31 cellular contexts compared by ENCODE assay signal in genomic region chr6:143157146-143157545, GRCh38.
DNase-seq lines count a peak whose midpoint lies in the region; ATAC-seq and TF ChIP-seq lines count a peak whose summit lies in the region.
"Had no signal": no experiment of that assay in that cellular context is flagged by ENCODE, and none has a peak within 500 bp of the region (broad histone marks: within the 10 kb centered on the region; RNA-seq: fewer than 3 reads in every experiment).

No MANE protein-coding gene starts in this region.

- POLR2A ChIA-PET in PC-3 (lab: Charles Lee; ENCODE audit: unreplicated experiment): no interaction called here

- TF ChIP-seq CTCF in PC-3 (conservative IDR thresholded peaks at IDR 0.05; ENCODE audit: low read depth, low read length) (no peak), chondrocyte (IDR thresholded peaks at IDR 0.05) (no peak)

- H3K27me3 Mint-ChIP-seq in chondrocyte (ENCODE audit: low read depth): no peaks in the 10 kb centered on the region
- H3K27me3 Mint-ChIP-seq: activated naive CD8-positive, alpha-beta T cell treated with anti-CD3 and anti-CD28 coated beads, Interleukin-2, amount 10 ng/mL, durations not matched to agents 7 days and 5 days had no signal

- no peak overlapping the region for H3K4me3 Mint-ChIP-seq in chondrocyte (ENCODE audit: unreplicated experiment)
- H3K4me3 Mint-ChIP-seq: activated CD8-positive, alpha-beta T cell treated with anti-CD3 and anti-CD28 coated beads, Interleukin-2, amount 10 ng/mL, durations not matched to agents 7 days and 5 days; activated naive CD8-positive, alpha-beta T cell treated with anti-CD3 and anti-CD28 coated beads, Interleukin-2, amount 10 ng/mL, durations not matched to agents 7 days and 5 days; neural progenitor cell; stimulated activated effector memory CD8-positive, alpha-beta T cell treated with anti-CD3 and anti-CD28 coated beads, Interleukin-12 subunit alpha, Interleukin-12 subunit beta, amount 100 ng/mL, for 72 hours had no signal

- H3K4ac ChIP-seq in mesenchymal stem cell (ENCODE audit: low read depth in 1 of 2, low read length in 2 of 2): no peak overlapping the region

- H3K9ac ChIP-seq in PC-3 (ENCODE audit: low read length): no peak overlapping the region
- peak overlapping the region; percentile 64 for H3K9ac ChIP-seq in mesenchymal stem cell (ENCODE audit: low read length)
- H3K9ac ChIP-seq: neural progenitor cell had no signal

- no peak overlapping the region for H3K14ac ChIP-seq in mesenchymal stem cell (ENCODE audit: low read length in 2 of 2)

- intact Hi-C loops in PC-3 (cut with micrococcal nuclease): no loop called here

- H3K4me1 ChIP-seq in PC-3 (ENCODE audit: insufficient read depth, low read length): no peaks in the 10 kb centered on the region
- H3K4me1 ChIP-seq in mesenchymal stem cell (ENCODE audit: control insufficient read depth, insufficient read depth, low read depth, low read length): no peaks in the 10 kb centered on the region
- H3K4me1 ChIP-seq: HAP-1, neural progenitor cell, SJSA1 had no signal

- WGBS in mesenchymal stem cell: 75% methylated on average over 2 of the region's 2 CpGs

- H3K27ac Mint-ChIP-seq in chondrocyte (ENCODE audit: unreplicated experiment): peak overlapping the region; percentile 13
- H3K27ac Mint-ChIP-seq: activated CD8-positive, alpha-beta T cell treated with anti-CD3 and anti-CD28 coated beads, Interleukin-2, amount 10 ng/mL, durations not matched to agents 7 days and 5 days; activated naive CD8-positive, alpha-beta T cell treated with anti-CD3 and anti-CD28 coated beads, Interleukin-2, amount 10 ng/mL, durations not matched to agents 7 days and 5 days; neural progenitor cell; stimulated activated effector memory CD8-positive, alpha-beta T cell treated with anti-CD3 and anti-CD28 coated beads, Interleukin-12 subunit alpha, Interleukin-12 subunit beta, amount 100 ng/mL, for 72 hours had no signal

- H3K23ac ChIP-seq in mesenchymal stem cell (ENCODE audit: low read length in 2 of 2): no peak overlapping the region

- no peak overlapping the region for H2BK12ac ChIP-seq in mesenchymal stem cell (ENCODE audit: low read length in 2 of 2)

- H3K9me3 Mint-ChIP-seq in chondrocyte (ENCODE audit: low read depth): peaks cover 5% of the 10 kb centered on the region
- H3K9me3 Mint-ChIP-seq: neural progenitor cell had no signal

- no peaks in the 10 kb centered on the region for H3K9me2 ChIP-seq in PC-3 (replicated peaks; ENCODE audit: low read length)

- H3K9me3 ChIP-seq in PC-3 (ENCODE audit: low read length) (no peaks in the 10 kb centered on the region), mesenchymal stem cell (ENCODE audit: control insufficient read depth, low read length) (no peaks in the 10 kb centered on the region)
- H3K9me3 ChIP-seq: HAP-1, MG63, right lobe of liver, SJSA1, upper lobe of left lung had no signal

- no peaks in the 10 kb centered on the region for H4K20me1 ChIP-seq in PC-3 (ENCODE audit: low read length)

- BruUV-seq in PC-3 (replicated peaks; lab: Mats Ljungman, UMichigan): no TSS peak

- ATAC-seq in PC-3 (no peak), GM18870 (IDR thresholded peaks at IDR 0.05; ENCODE audit: unreplicated experiment) (no peak), GM19035 (IDR thresholded peaks at IDR 0.05; ENCODE audit: unreplicated experiment) (no peak), GM18861 (IDR thresholded peaks at IDR 0.05; ENCODE audit: unreplicated experiment) (no peak)
- ATAC-seq: activated CD8-positive, alpha-beta T cell treated with anti-CD3 and anti-CD28 coated beads, Interleukin-2, amount 10 ng/mL, durations not matched to agents 7 days and 5 days; left cardiac atrium had no signal

- no peak overlapping the region for H3K4me3 ChIP-seq in PC-3 (ENCODE audit: low read length)
- H3K4me3 ChIP-seq in mesenchymal stem cell (ENCODE audit: insufficient read depth in 1 of 2, low read depth in 1 of 2, low read length in 2 of 2): no peak overlapping the region
- H3K4me3 ChIP-seq: HAP-1, hepatocyte, MG63, neural progenitor cell, right lobe of liver, SJSA1, upper lobe of left lung had no signal

- H3K4me2 ChIP-seq in PC-3 (ENCODE audit: low read length) (no peak overlapping the region), mesenchymal stem cell (ENCODE audit: low read length, poor library complexity, severe bottlenecking) (no peak overlapping the region)
- H3K4me2 ChIP-seq: hepatocyte, neural progenitor cell had no signal

- no peak overlapping the region for H3K27ac ChIP-seq in PC-3 (ENCODE audit: low read length)
- H3K27ac ChIP-seq in mesenchymal stem cell (ENCODE audit: low read length, poor library complexity, severe bottlenecking): no peak overlapping the region
- H3K27ac ChIP-seq: hepatocyte, neural progenitor cell, right lobe of liver, SJSA1, upper lobe of left lung had no signal

- H2AK5ac ChIP-seq in mesenchymal stem cell (ENCODE audit: low read length, severe bottlenecking): no peak overlapping the region

- no peak overlapping the region for H3K18ac ChIP-seq in mesenchymal stem cell (ENCODE audit: low read depth in 1 of 2, low read length in 2 of 2)

- H2BK5ac ChIP-seq in mesenchymal stem cell (ENCODE audit: low read depth, low read length, poor library complexity, severe bottlenecking): no peak overlapping the region

- H2AFZ ChIP-seq in PC-3 (ENCODE audit: low read length) (no peak overlapping the region), mesenchymal stem cell (ENCODE audit: low read depth, low read length) (no peak overlapping the region)
- H2AFZ ChIP-seq: hepatocyte, neural progenitor cell had no signal

- H3K27me3 ChIP-seq in PC-3 (ENCODE audit: low read length): no peaks in the 10 kb centered on the region
- H3K27me3 ChIP-seq in mesenchymal stem cell (ENCODE audit: control insufficient read depth in 1 of 2, insufficient read depth in 1 of 2, low read length in 2 of 2): no peaks in the 10 kb centered on the region
- H3K27me3 ChIP-seq: hepatocyte, MG63, neural progenitor cell, right lobe of liver, SJSA1, upper lobe of left lung had no signal

- no peaks in the 10 kb centered on the region for H3K79me2 ChIP-seq in PC-3 (ENCODE audit: low read length)
- H3K79me2 ChIP-seq: hepatocyte had no signal

- H4K8ac ChIP-seq in mesenchymal stem cell (ENCODE audit: low read length): no peak overlapping the region

- peaks cover 35% of the 10 kb centered on the region for H3K4me1 Mint-ChIP-seq in chondrocyte (ENCODE audit: low read depth)
- H3K4me1 Mint-ChIP-seq: neural progenitor cell had no signal

- no peak overlapping the region for H2BK15ac ChIP-seq in mesenchymal stem cell (ENCODE audit: low read depth, poor library complexity, severe bottlenecking)

- CTCF ChIA-PET in PC-3 (lab: Charles Lee): no interaction called here

- peaks cover 7% of the 10 kb centered on the region for H3K79me1 ChIP-seq in mesenchymal stem cell (replicated peaks; ENCODE audit: low read length, poor library complexity, severe bottlenecking)

- no peak overlapping the region for H2BK120ac ChIP-seq in mesenchymal stem cell (ENCODE audit: low read depth, low read length)

- peak; percentile 41 for DNase-seq in Daoy (ENCODE audit: low read depth)
- peak; percentile 13 for DNase-seq in PC-3
- DNase-seq in chondrocyte (ENCODE audit: low spot score): no peak
- no peak for DNase-seq in mesenchymal stem cell
- DNase-seq in dermis blood vessel endothelial cell: no peak
- DNase-seq: ACHN; activated CD8-positive, alpha-beta T cell treated with anti-CD3 and anti-CD28 coated beads, Interleukin-2, amount 10 ng/mL, durations not matched to agents 7 days and 5 days; activated effector memory CD4-positive, alpha-beta T cell treated with anti-CD3 and anti-CD28 coated beads, Interleukin-2, amount 50 U/mL, for 16 hours; activated naive CD8-positive, alpha-beta T cell treated with anti-CD3 and anti-CD28 coated beads, Interleukin-2, amount 10 ng/mL, durations not matched to agents 7 days and 5 days; activated T-cell treated with anti-CD3 and anti-CD28 coated beads for 4 hours; caudate nucleus; KBM-7; left cardiac atrium; MG63; NCI-H1105 treated with DMSO at 0.1 percent for 48 hours; NCI-H2029; NCI-H69; posterior cingulate gyrus; right lobe of liver; stimulated activated CD4-positive, alpha-beta T cell treated with anti-CD3 and anti-CD28 coated beads, Interleukin-12 subunit alpha, Interleukin-12 subunit beta, amount 100 ng/mL, for 4 hours; stimulated activated CD4-positive, alpha-beta T cell treated with anti-CD3 and anti-CD28 coated beads, Interleukin-4, amount 100 ng/mL, for 24 hours; T-helper 1 cell; upper lobe of left lung had no signal

- no peaks in the 10 kb centered on the region for H3K36me3 Mint-ChIP-seq in chondrocyte (ENCODE audit: low read depth)
- H3K36me3 Mint-ChIP-seq: neural progenitor cell; stimulated activated effector memory CD8-positive, alpha-beta T cell treated with anti-CD3 and anti-CD28 coated beads, Interleukin-12 subunit alpha, Interleukin-12 subunit beta, amount 100 ng/mL, for 72 hours had no signal

- H3F3A ChIP-seq in PC-3 (ENCODE audit: low read length, unreplicated experiment): no peaks in the 10 kb centered on the region

- H4K91ac ChIP-seq in mesenchymal stem cell (ENCODE audit: low read length): no peak overlapping the region

- H3K36me3 ChIP-seq in PC-3 (ENCODE audit: low read depth, low read length): no peaks in the 10 kb centered on the region
- H3K36me3 ChIP-seq in mesenchymal stem cell (ENCODE audit: control insufficient read depth in 1 of 2, insufficient read depth in 2 of 2, low read depth in 1 of 2, low read length in 2 of 2): no peaks in the 10 kb centered on the region
- H3K36me3 ChIP-seq: HAP-1, MG63, neural progenitor cell, right lobe of liver, SJSA1, upper lobe of left lung had no signal

Comparison
In these comparisons a context has a peak if more than half of its experiments do, and no peak if none do; other contexts are left out.
1. DNase-seq: peak in Daoy (single experiment) and PC-3 (single experiment); none in chondrocyte (single experiment), mesenchymal stem cell (single experiment) and dermis blood vessel endothelial cell (single experiment).